ENCODE assay signal across 8 cellular contexts in the genomic region with DNA sequence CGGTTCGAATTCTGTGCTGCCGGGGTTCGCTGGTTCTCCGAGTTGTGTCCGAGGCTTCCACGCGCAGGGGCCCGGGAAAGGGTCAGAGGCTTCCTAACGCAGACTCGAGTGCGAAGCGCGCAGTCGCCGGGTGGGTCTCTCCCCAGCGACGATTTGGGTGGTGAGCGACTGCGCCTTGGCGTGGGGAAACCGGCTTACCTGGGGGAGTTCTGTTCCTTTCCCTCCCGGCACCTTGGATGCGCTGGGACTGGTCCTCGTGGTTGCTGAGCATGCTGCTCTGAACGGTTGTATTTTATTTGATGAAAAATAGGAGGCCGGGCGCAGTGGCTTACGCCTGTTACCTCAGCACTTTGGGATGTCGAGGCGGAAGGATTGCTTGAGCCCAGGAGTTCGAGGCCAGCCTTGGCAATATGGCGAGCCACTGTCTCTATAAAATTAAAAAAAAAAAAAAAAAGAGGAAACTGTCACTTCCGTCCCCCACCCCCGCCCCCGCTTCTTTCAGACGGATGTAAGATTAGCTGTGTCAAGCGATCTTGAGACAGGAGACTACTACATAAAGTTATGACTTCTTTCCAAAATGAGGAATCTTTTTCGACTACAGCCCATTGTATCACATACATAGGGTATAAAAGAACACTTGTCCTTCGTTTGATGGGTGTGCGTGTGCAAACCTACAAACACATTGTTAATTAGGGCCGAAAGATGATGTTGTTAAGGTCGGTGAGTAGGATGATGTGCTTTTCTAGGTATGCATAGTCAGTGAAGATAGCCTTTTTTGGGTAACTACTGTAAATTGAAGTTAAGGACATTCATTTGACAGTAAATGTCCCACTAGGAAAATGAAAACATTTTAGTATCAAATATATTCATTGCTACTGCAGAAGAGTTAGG. TPM values are rescaled to one million over a fixed set of nuclear protein-coding genes. Genes with fewer than 3 reads are reported as not detected.
DNase-seq lines count a peak whose midpoint lies in the region; ATAC-seq and TF ChIP-seq lines count a peak whose summit lies in the region.

A gene with protein sequence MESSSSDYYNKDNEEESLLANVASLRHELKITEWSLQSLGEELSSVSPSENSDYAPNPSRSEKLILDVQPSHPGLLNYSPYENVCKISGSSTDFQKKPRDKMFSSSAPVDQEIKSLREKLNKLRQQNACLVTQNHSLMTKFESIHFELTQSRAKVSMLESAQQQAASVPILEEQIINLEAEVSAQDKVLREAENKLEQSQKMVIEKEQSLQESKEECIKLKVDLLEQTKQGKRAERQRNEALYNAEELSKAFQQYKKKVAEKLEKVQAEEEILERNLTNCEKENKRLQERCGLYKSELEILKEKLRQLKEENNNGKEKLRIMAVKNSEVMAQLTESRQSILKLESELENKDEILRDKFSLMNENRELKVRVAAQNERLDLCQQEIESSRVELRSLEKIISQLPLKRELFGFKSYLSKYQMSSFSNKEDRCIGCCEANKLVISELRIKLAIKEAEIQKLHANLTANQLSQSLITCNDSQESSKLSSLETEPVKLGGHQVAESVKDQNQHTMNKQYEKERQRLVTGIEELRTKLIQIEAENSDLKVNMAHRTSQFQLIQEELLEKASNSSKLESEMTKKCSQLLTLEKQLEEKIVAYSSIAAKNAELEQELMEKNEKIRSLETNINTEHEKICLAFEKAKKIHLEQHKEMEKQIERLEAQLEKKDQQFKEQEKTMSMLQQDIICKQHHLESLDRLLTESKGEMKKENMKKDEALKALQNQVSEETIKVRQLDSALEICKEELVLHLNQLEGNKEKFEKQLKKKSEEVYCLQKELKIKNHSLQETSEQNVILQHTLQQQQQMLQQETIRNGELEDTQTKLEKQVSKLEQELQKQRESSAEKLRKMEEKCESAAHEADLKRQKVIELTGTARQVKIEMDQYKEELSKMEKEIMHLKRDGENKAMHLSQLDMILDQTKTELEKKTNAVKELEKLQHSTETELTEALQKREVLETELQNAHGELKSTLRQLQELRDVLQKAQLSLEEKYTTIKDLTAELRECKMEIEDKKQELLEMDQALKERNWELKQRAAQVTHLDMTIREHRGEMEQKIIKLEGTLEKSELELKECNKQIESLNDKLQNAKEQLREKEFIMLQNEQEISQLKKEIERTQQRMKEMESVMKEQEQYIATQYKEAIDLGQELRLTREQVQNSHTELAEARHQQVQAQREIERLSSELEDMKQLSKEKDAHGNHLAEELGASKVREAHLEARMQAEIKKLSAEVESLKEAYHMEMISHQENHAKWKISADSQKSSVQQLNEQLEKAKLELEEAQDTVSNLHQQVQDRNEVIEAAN (N-terminal part only) (plus strand): TSS at position 2 of the 891 bp plus-strand sequence. CDS start 2,638 bp downstream, outside the sequence.

- H3K9ac ChIP-seq in PC-3 (ENCODE audit: low read length): peak within 1 kb of the TSS; percentile 98
- H3K9ac ChIP-seq in iPS-20b (ENCODE audit: low read depth, low read length): peak within 1 kb of the TSS; percentile 90; the same call in 1 of the 2 replicates

- peaks cover 80% of the 10 kb centered on the region for H3K79me2 ChIP-seq in PC-3 (ENCODE audit: low read length)

- intact Hi-C loops in PC-3 (cut with micrococcal nuclease): loop anchor here (1.0 to 10.0 kb wide), 2 partner anchors 102 to 164 kb away; partner anchors contain the start of genes DR1 and MTF2

- H3K9me2 ChIP-seq in PC-3 (replicated peaks; ENCODE audit: low read length): no peaks in the 10 kb centered on the region

- peak; percentile 49 for DNase-seq in activated gamma-delta T cell treated with Interleukin-2 at 50 U/mL for 16 hours
- no peak for DNase-seq in activated gamma-delta T cell (lab: John Stamatoyannopoulos, UW)
- DNase-seq in PC-3: peak; percentile 30
- no peak for DNase-seq in activated naive CD4-positive, alpha-beta T cell treated with anti-CD3 and anti-CD28 coated beads, Interleukin-2, amount 50 U/mL, for 72 hours (ENCODE audit: low spot score in 2 of 2)
- DNase-seq in stimulated activated CD4-positive, alpha-beta T cell treated with anti-CD3 and anti-CD28 coated beads, Interleukin-4, amount 100 ng/mL, for 24 hours: peak; percentile 56
- no peak for DNase-seq in HuH-7 (ENCODE audit: low spot score)

- POLR2A ChIA-PET in PC-3 (lab: Charles Lee; ENCODE audit: unreplicated experiment): no interaction called here

- peaks cover 33% of the 10 kb centered on the region for H4K20me1 ChIP-seq in PC-3 (ENCODE audit: low read length)

- H3K9me3 ChIP-seq in PC-3 (ENCODE audit: low read length) (no peaks in the 10 kb centered on the region), iPS-20b (ENCODE audit: insufficient read depth, low read depth, low read length) (no peaks in the 10 kb centered on the region)

- H2AFZ ChIP-seq in PC-3 (ENCODE audit: low read length): peak within 1 kb of the TSS; percentile 89

- H3K27me3 ChIP-seq in PC-3 (ENCODE audit: low read length) (no peaks in the 10 kb centered on the region), iPS-20b (ENCODE audit: insufficient read depth, low read length) (no peaks in the 10 kb centered on the region)

- no peaks in the 10 kb centered on the region for H3F3A ChIP-seq in PC-3 (ENCODE audit: low read length, unreplicated experiment)

- ATAC-seq in HG02885 (IDR thresholded peaks at IDR 0.05; ENCODE audit: poor library complexity, unreplicated experiment) (peak; percentile 7), PC-3 (0 out of 2 replicates have a peak, but pooled peaks have one; percentile 1)
- ATAC-seq in activated naive CD4-positive, alpha-beta T cell treated with anti-CD3 and anti-CD28 coated beads, Interleukin-2, amount 50 U/mL, for 72 hours: peak; percentile 25 to 26

- TF ChIP-seq CTCF in PC-3 (conservative IDR thresholded peaks at IDR 0.05; ENCODE audit: low read depth, low read length): no peak

- peaks cover 27 to 46% of the 10 kb centered on the region in 2 donors for H3K36me3 Mint-ChIP-seq in activated naive CD4-positive, alpha-beta T cell treated with anti-CD3 and anti-CD28 coated beads, Interleukin-2, amount 50 U/mL, for 72 hours

- peak within 1 kb of the TSS; percentile 99 to 100 for H3K27ac Mint-ChIP-seq in activated naive CD4-positive, alpha-beta T cell treated with anti-CD3 and anti-CD28 coated beads, Interleukin-2, amount 50 U/mL, for 72 hours

- no TSS peak for BruUV-seq in PC-3 (replicated peaks; lab: Mats Ljungman, UMichigan)

- CTCF ChIA-PET in PC-3 (lab: Charles Lee): no interaction called here

- H3K4me2 ChIP-seq in PC-3 (ENCODE audit: low read length): peak within 1 kb of the TSS; percentile 97

- H3K36me3 ChIP-seq in PC-3 (ENCODE audit: low read depth, low read length): peaks cover 6% of the 10 kb centered on the region; the same call in 1 of the 2 replicates
- H3K36me3 ChIP-seq in iPS-20b (ENCODE audit: insufficient read depth, low read depth, low read length): peaks cover 9% of the 10 kb centered on the region; the same call in 1 of the 2 replicates

- H3K4me3 ChIP-seq in PC-3 (ENCODE audit: low read length) (peak within 1 kb of the TSS; percentile 93), iPS-20b (ENCODE audit: low read length) (peak within 1 kb of the TSS; percentile 80)

- H3K27ac ChIP-seq in PC-3 (ENCODE audit: low read length): peak within 1 kb of the TSS; percentile 98
- peak within 1 kb of the TSS; percentile 75 for H3K27ac ChIP-seq in iPS-20b (ENCODE audit: low read length)

- no peaks in the 10 kb centered on the region for H3K9me3 Mint-ChIP-seq in activated naive CD4-positive, alpha-beta T cell treated with anti-CD3 and anti-CD28 coated beads, Interleukin-2, amount 50 U/mL, for 72 hours

- H3K4me1 ChIP-seq in PC-3 (ENCODE audit: insufficient read depth, low read length) (peaks cover 22% of the 10 kb centered on the region), iPS-20b (ENCODE audit: insufficient read depth, low read length) (peaks cover 4% of the 10 kb centered on the region; the same call in 1 of the 2 replicates)

RNA-seq across cellular contexts. Expression of the gene that starts here (rescaled TPM):
- 8.8 and 18.9 TPM in 2 replicates for total RNA-seq in PC-3 (2014; rRNA removed)
- total RNA-seq in activated naive CD4-positive, alpha-beta T cell treated with anti-CD3 and anti-CD28 coated beads, Interleukin-2, amount 50 U/mL, for 72 hours: 10 to 100 TPM in 1 of 2 donors, 1 to 10 TPM in 1; 9.6 to 22.6 TPM

Comparison
In these comparisons a context has a peak if more than half of its experiments do, and no peak if none do; other contexts are left out.
1. DNase-seq: peak in activated gamma-delta T cell treated with Interleukin-2 at 50 U/mL for 16 hours (single experiment), PC-3 (single experiment) and stimulated activated CD4-positive, alpha-beta T cell treated with anti-CD3 and anti-CD28 coated beads, Interleukin-4, amount 100 ng/mL, for 24 hours (single experiment); none in activated gamma-delta T cell (single experiment), activated naive CD4-positive, alpha-beta T cell treated with anti-CD3 and anti-CD28 coated beads, Interleukin-2, amount 50 U/mL, for 72 hours (0 of 2) and HuH-7 (single experiment).
2. Peak in every context shown above with its lines, with median percentiles within 50 percentile points of each other: ATAC-seq.